Comparison of ENCODE assay signal across 10 cellular contexts in genomic region chr2:234451852-234452625, GRCh38. TPM values are rescaled to one million over a fixed set of nuclear protein-coding genes. Genes with fewer than 3 reads are reported as not detected.
DNase-seq lines count a peak whose midpoint lies in the region; ATAC-seq lines count a peak whose summit lies in the region.
"Had no signal": no experiment of that assay in that cellular context is flagged by ENCODE, and none has a peak within 500 bp of the region (broad histone marks: within the 10 kb centered on the region; RNA-seq: fewer than 3 reads in every experiment).

No MANE protein-coding gene starts in this region.

- H3K79me2 ChIP-seq in mesendoderm (ENCODE audit: control insufficient read depth, insufficient read depth, low read length), result no peaks in the 10 kb centered on the region

- intact Hi-C loops in head of caudate nucleus (cut with DNase I) (no loop called here), Right ventricle myocardium superior (cut with DNase I) (no loop called here)

- peaks cover 29% of the 10 kb centered on the region for H3K4me1 ChIP-seq in mesodermal cell (ENCODE audit: control insufficient read depth, insufficient read depth, low read length, poor library complexity, severe bottlenecking)
- H3K4me1 ChIP-seq in mesendoderm (ENCODE audit: control insufficient read depth, low read depth, low read length), result no peaks in the 10 kb centered on the region

- H3K27ac ChIP-seq in mesodermal cell (ENCODE audit: low read depth, low read length, severe bottlenecking), result peak overlapping the region; percentile 33
- H3K27ac ChIP-seq in mesendoderm (ENCODE audit: low read depth, low read length), result no peak overlapping the region

- H3K9ac ChIP-seq in mesendoderm (ENCODE audit: low read length), result no peak overlapping the region

- no peaks in the 10 kb centered on the region for H3K27me3 ChIP-seq in mesendoderm (ENCODE audit: insufficient read depth, low read length, poor library complexity)

- no peak overlapping the region for H3K4me2 ChIP-seq in mesendoderm (ENCODE audit: low read length)

- no peak overlapping the region for H2BK5ac ChIP-seq in mesendoderm (ENCODE audit: low read length)

- H3K23ac ChIP-seq in mesendoderm (ENCODE audit: low read length), result no peak overlapping the region

- no peak overlapping the region for H2AK5ac ChIP-seq in mesendoderm (ENCODE audit: low read length)

- H3K4ac ChIP-seq in mesendoderm (ENCODE audit: low read depth, low read length), result no peak overlapping the region

- WGBS in mesodermal cell (ENCODE audit: insufficient coverage in 2 of 2), 2 experiments, result 93 to 96% methylated on average over 2 to 3 of the region's 4 CpGs
- no CpG with 5 or more reads among the region's 4 CpGs for WGBS in mesendoderm (ENCODE audit: extremely low coverage, insufficient coverage, low lambda C conversion rate)

- no peak for ATAC-seq in Right ventricle myocardium superior (ENCODE audit: poor library complexity)

- H3K36me3 ChIP-seq in mesodermal cell (ENCODE audit: control insufficient read depth, insufficient read depth, low read length) (no peaks in the 10 kb centered on the region), mesendoderm (ENCODE audit: control insufficient read depth, insufficient read depth, low read length) (no peaks in the 10 kb centered on the region)

- H3K79me1 ChIP-seq in mesendoderm (ENCODE audit: low read length), result no peaks in the 10 kb centered on the region

- H3K9me3 ChIP-seq in mesodermal cell (ENCODE audit: control insufficient read depth, low read length), result peaks cover 13% of the 10 kb centered on the region

- H2BK15ac ChIP-seq in mesendoderm (replicated peaks; ENCODE audit: low read depth), result no peak overlapping the region

- H3K18ac ChIP-seq in mesendoderm (ENCODE audit: low read length), result no peak overlapping the region

- H4K5ac ChIP-seq in mesendoderm (ENCODE audit: low read length), result no peak overlapping the region

- peak; percentile 76 for DNase-seq in AG08396 (ENCODE audit: low spot score)
- peak; percentile 46 for DNase-seq in HS-5 (ENCODE audit: low read depth)
- DNase-seq in amniotic epithelial cell (ENCODE audit: low read depth), result peak; percentile 95
- DNase-seq in NCI-H2227 treated with DMSO at 0.1 percent for 48 hours (lab: John Stamatoyannopoulos, UW), result no peak
- DNase-seq in head of caudate nucleus, result no peak
- no peak for DNase-seq in mesendoderm
- DNase-seq in Right ventricle myocardium superior, result no peak
- DNase-seq: effector CD8-positive, alpha-beta T cell; midbrain had no signal

- H2BK120ac ChIP-seq in mesendoderm (ENCODE audit: low read depth, low read length), result no peak overlapping the region

- H4K8ac ChIP-seq in mesendoderm (ENCODE audit: low read depth, low read length), result no peak overlapping the region

- no peak overlapping the region for H3K4me3 ChIP-seq in mesodermal cell (ENCODE audit: extremely low read depth, insufficient read depth, low read length, poor library complexity, severe bottlenecking)
- H3K4me3 ChIP-seq in mesendoderm (ENCODE audit: low read length), result no peak overlapping the region

- no peak overlapping the region for H3K56ac ChIP-seq in mesendoderm (ENCODE audit: low read length)

RNA-seq across cellular contexts. Expression of gene ARL4C, which starts 44.8 kb away (rescaled TPM):
- polyA plus RNA-seq in mesodermal cell (2013, experiment 1 of 2), result 16.4 TPM
- polyA plus RNA-seq in mesodermal cell (2013, experiment 2 of 2), result 17.9 TPM
- 23.7 TPM for polyA plus RNA-seq in mesendoderm (2013, experiment 1 of 2)
- 23.8 TPM for polyA plus RNA-seq in mesendoderm (2013, experiment 2 of 2)
- 2.9 TPM for total RNA-seq in Right ventricle myocardium superior

Comparison
In these comparisons a context has a peak if more than half of its experiments do, and no peak if none do; other contexts are left out.
1. DNase-seq: peak in AG08396 (single experiment), HS-5 (single experiment) and amniotic epithelial cell (single experiment); none in NCI-H2227 treated with DMSO at 0.1 percent for 48 hours (single experiment), head of caudate nucleus (0 of 42), mesendoderm (single experiment) and Right ventricle myocardium superior (single experiment).